In genomic region chr1:180002437-180002836, GRCh38 we compare ENCODE assay signal across 19 cellular contexts.
"Had no signal": no experiment of that assay in that cellular context is flagged by ENCODE, and none has a peak within 500 bp of the region (broad histone marks: within the 10 kb centered on the region; RNA-seq: fewer than 3 reads in every experiment).

No MANE protein-coding gene starts in this region.

- H3K27ac ChIP-seq: neutrophil, transverse colon had no signal

- H3K27me3 Mint-ChIP-seq: activated CD8-positive, alpha-beta memory T cell treated with anti-CD3 and anti-CD28 coated beads, Interleukin-2, amount 10 ng/mL, durations not matched to agents 7 days and 5 days; activated naive CD8-positive, alpha-beta T cell treated with anti-CD3 and anti-CD28 coated beads, Interleukin-2, amount 10 ng/mL, durations not matched to agents 7 days and 5 days; central memory CD8-positive, alpha-beta T cell; dendritic cell treated with granulocyte-macrophage colony-stimulating factor and Interleukin-4, amounts not matched to agents 40 ng/mL and 50 ng/mL, for 4 days; effector memory CD8-positive, alpha-beta T cell; naive thymus-derived CD4-positive, alpha-beta T cell; T-helper 17 cell had no signal

- H3K4me1 Mint-ChIP-seq: activated CD8-positive, alpha-beta memory T cell treated with anti-CD3 and anti-CD28 coated beads, Interleukin-2, amount 10 ng/mL, durations not matched to agents 7 days and 5 days had no signal

- H3K27ac Mint-ChIP-seq: activated CD8-positive, alpha-beta memory T cell treated with anti-CD3 and anti-CD28 coated beads, Interleukin-2, amount 10 ng/mL, durations not matched to agents 7 days and 5 days; activated naive CD8-positive, alpha-beta T cell treated with anti-CD3 and anti-CD28 coated beads, Interleukin-2, amount 10 ng/mL, durations not matched to agents 7 days and 5 days; dendritic cell treated with granulocyte-macrophage colony-stimulating factor and Interleukin-4, amounts not matched to agents 40 ng/mL and 50 ng/mL, for 4 days; effector memory CD8-positive, alpha-beta T cell; T-helper 17 cell had no signal

- H3K4me3 Mint-ChIP-seq: activated CD8-positive, alpha-beta memory T cell treated with anti-CD3 and anti-CD28 coated beads, Interleukin-2, amount 10 ng/mL, durations not matched to agents 7 days and 5 days; activated naive CD8-positive, alpha-beta T cell treated with anti-CD3 and anti-CD28 coated beads, Interleukin-2, amount 10 ng/mL, durations not matched to agents 7 days and 5 days; activated T-cell treated with anti-CD3 and anti-CD28 coated beads, Interleukin-2, amount 50 U/mL, for 4 hours; central memory CD8-positive, alpha-beta T cell; dendritic cell treated with granulocyte-macrophage colony-stimulating factor and Interleukin-4, amounts not matched to agents 40 ng/mL and 50 ng/mL, for 4 days; effector memory CD8-positive, alpha-beta T cell; naive thymus-derived CD4-positive, alpha-beta T cell; T-helper 17 cell had no signal

- ATAC-seq: activated CD8-positive, alpha-beta memory T cell treated with anti-CD3 and anti-CD28 coated beads, Interleukin-2, amount 10 ng/mL, durations not matched to agents 7 days and 5 days; activated T-cell treated with anti-CD3 and anti-CD28 coated beads, Interleukin-2, amount 50 U/mL, for 4 hours; effector memory CD8-positive, alpha-beta T cell; naive thymus-derived CD4-positive, alpha-beta T cell; SK-N-SH treated with all-trans-retinoic acid at 6 μM for 48 hours; T-helper 17 cell had no signal

- DNase-seq: activated CD4-positive, alpha-beta T cell treated with anti-CD3 and anti-CD28 coated beads, Interleukin-2, amount 50 U/mL, for 4 hours; activated CD4-positive, CD25-positive, alpha-beta regulatory T cell treated with anti-CD3 and anti-CD28 coated beads, Interleukin-2, amount 50 U/mL, for 72 hours; activated CD8-positive, alpha-beta memory T cell treated with anti-CD3 and anti-CD28 coated beads, Interleukin-2, amount 10 ng/mL, durations not matched to agents 7 days and 5 days; activated gamma-delta T cell treated with Interleukin-2 at 50 U/mL for 16 hours; activated naive CD8-positive, alpha-beta T cell treated with anti-CD3 and anti-CD28 coated beads, Interleukin-2, amount 10 ng/mL, durations not matched to agents 7 days and 5 days; activated T-cell treated with anti-CD3 and anti-CD28 coated beads, Interleukin-2, amount 50 U/mL, for 4 hours; effector memory CD8-positive, alpha-beta T cell; erythroblast; glutamatergic neuron; naive thymus-derived CD4-positive, alpha-beta T cell; small intestine; substantia nigra; T-helper 17 cell; transverse colon had no signal

- H3K27me3 ChIP-seq: ascending aorta, neutrophil, transverse colon had no signal

- H3K9me3 Mint-ChIP-seq: activated T-cell treated with anti-CD3 and anti-CD28 coated beads, Interleukin-2, amount 50 U/mL, for 4 hours; central memory CD8-positive, alpha-beta T cell; dendritic cell treated with granulocyte-macrophage colony-stimulating factor and Interleukin-4, amounts not matched to agents 40 ng/mL and 50 ng/mL, for 4 days; effector memory CD8-positive, alpha-beta T cell had no signal
